ENCODE assay signal across 9 cellular contexts in the genomic region with DNA sequence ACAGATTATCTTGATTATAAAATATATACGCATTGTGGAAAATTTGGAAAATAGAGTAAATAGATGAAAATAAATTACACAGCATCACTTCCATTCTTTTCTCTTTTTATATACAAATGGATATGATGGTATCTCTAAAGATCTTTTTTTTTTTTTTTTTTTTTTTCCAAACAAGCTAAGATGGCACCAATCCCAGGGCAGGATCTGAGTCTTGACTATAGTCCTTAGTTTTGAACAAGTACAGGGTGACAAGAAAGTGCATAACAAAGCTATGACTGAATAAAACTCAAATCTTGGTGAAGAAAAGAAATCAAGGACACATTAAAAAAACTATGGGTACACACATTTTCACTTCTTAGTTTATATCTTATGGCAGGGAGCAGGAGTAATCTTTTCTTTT. TPM values are rescaled to one million over a fixed set of nuclear protein-coding genes. Genes with fewer than 3 reads are reported as not detected.
DNase-seq lines count a peak whose midpoint lies in the region; ATAC-seq and TF ChIP-seq lines count a peak whose summit lies in the region.
"Had no signal": no experiment of that assay in that cellular context is flagged by ENCODE, and none has a peak within 500 bp of the region (broad histone marks: within the 10 kb centered on the region; RNA-seq: fewer than 3 reads in every experiment).

No MANE protein-coding gene starts in this region.

- DNase-seq in HFFc6 (no peak), endothelial cell (ENCODE audit: low spot score) (no peak), SW 1271 (lab: John Stamatoyannopoulos, UW) (no peak), EL (no peak), NCI-H2107 treated with DMSO at 0.1 percent for 48 hours (lab: John Stamatoyannopoulos, UW; ENCODE audit: unreplicated experiment) (no peak)
- DNase-seq: left colon, NCI-H2081 treated with DMSO at 0.1 percent for 48 hours had no signal

- peak overlapping the region; percentile 78 for H3K27ac Mint-ChIP-seq in HFFc6
- H3K27ac Mint-ChIP-seq in endothelial cell (ENCODE audit: unreplicated experiment), result peak overlapping the region; percentile 82

- H3K36me3 ChIP-seq in skeletal muscle tissue (ENCODE audit: control insufficient read depth in 3 of 3, insufficient read depth in 3 of 3, low read length in 3 of 3), result no peaks in the 10 kb centered on the region

- peaks cover 4% of the 10 kb centered on the region; the same call in 1 of the 2 replicates for H3K27me3 Mint-ChIP-seq in HFFc6 (ENCODE audit: insufficient read depth)
- H3K27me3 Mint-ChIP-seq in endothelial cell (ENCODE audit: unreplicated experiment), result peaks cover 6% of the 10 kb centered on the region

- no peak overlapping the region for H3K9ac ChIP-seq in skeletal muscle tissue (ENCODE audit: low read depth in 1 of 3, low read length in 3 of 3)

- ATAC-seq in SK-N-SH treated with all-trans-retinoic acid at 6 μM for 48 hours, result peak; percentile 30

- no peak overlapping the region for H3K4me3 ChIP-seq in skeletal muscle tissue (ENCODE audit: low read length in 3 of 3)

- no peak for TF ChIP-seq CTCF in HFFc6 (IDR thresholded peaks at IDR 0.05)
- TF ChIP-seq CTCF in endothelial cell (IDR thresholded peaks at IDR 0.05; ENCODE audit: unreplicated experiment), result no peak

- peaks cover 78% of the 10 kb centered on the region for H3K4me1 Mint-ChIP-seq in HFFc6 (ENCODE audit: low read depth)
- H3K4me1 Mint-ChIP-seq in endothelial cell (ENCODE audit: unreplicated experiment), result peaks cover 16% of the 10 kb centered on the region

- H3K27ac ChIP-seq in skeletal muscle tissue (ENCODE audit: low read depth, low read length), result peak overlapping the region; percentile 9

- no peaks in the 10 kb centered on the region for H3K9me3 ChIP-seq in skeletal muscle tissue (ENCODE audit: control insufficient read depth in 3 of 3, low read length in 3 of 3)

- H3K9me3 Mint-ChIP-seq in HFFc6 (no peaks in the 10 kb centered on the region), endothelial cell (ENCODE audit: unreplicated experiment) (no peaks in the 10 kb centered on the region)

- no peaks in the 10 kb centered on the region for H3K27me3 ChIP-seq in skeletal muscle tissue (ENCODE audit: control insufficient read depth in 3 of 3, insufficient read depth in 3 of 3, low read length in 3 of 3)

- peaks cover 20% of the 10 kb centered on the region for H3K36me3 Mint-ChIP-seq in HFFc6 (ENCODE audit: low read depth)
- H3K36me3 Mint-ChIP-seq in endothelial cell (ENCODE audit: low read depth, unreplicated experiment), result peaks cover 7% of the 10 kb centered on the region

- H3K4me1 ChIP-seq in skeletal muscle tissue (ENCODE audit: control insufficient read depth in 3 of 3, insufficient read depth in 3 of 3, low read length in 3 of 3), result peaks cover 2 to 24% (median 6%) of the 10 kb centered on the region in 3 donors

- H3K4me3 Mint-ChIP-seq in HFFc6, result peak overlapping the region; percentile 70
- no peak overlapping the region for H3K4me3 Mint-ChIP-seq in endothelial cell (ENCODE audit: unreplicated experiment)

TF ChIP-seq in SK-N-SH treated with all-trans-retinoic acid at 6 μM for 48 hours, 23 proteins besides CTCF, POLR2A, EP300 and RAD21:
- TF ChIP-seq ZFP3 (CRISPR knock-in tag; IDR thresholded peaks at IDR 0.05) (no peak), SNAI2 (CRISPR knock-in tag; IDR thresholded peaks at IDR 0.05) (no peak), OSR1 (CRISPR knock-in tag; IDR thresholded peaks at IDR 0.05) (no peak), TOX (CRISPR knock-in tag; IDR thresholded peaks at IDR 0.05; ENCODE audit: borderline replicate concordance) (no peak), ZC3H10 (CRISPR knock-in tag; IDR thresholded peaks at IDR 0.05) (no peak), TCF4 (CRISPR knock-in tag; IDR thresholded peaks at IDR 0.05; ENCODE audit: borderline replicate concordance) (no peak), PPARA (CRISPR knock-in tag; IDR thresholded peaks at IDR 0.05; ENCODE audit: borderline replicate concordance) (no peak), ZNF8 (CRISPR knock-in tag; IDR thresholded peaks at IDR 0.05) (no peak)
- TF ChIP-seq, protein P1, sequence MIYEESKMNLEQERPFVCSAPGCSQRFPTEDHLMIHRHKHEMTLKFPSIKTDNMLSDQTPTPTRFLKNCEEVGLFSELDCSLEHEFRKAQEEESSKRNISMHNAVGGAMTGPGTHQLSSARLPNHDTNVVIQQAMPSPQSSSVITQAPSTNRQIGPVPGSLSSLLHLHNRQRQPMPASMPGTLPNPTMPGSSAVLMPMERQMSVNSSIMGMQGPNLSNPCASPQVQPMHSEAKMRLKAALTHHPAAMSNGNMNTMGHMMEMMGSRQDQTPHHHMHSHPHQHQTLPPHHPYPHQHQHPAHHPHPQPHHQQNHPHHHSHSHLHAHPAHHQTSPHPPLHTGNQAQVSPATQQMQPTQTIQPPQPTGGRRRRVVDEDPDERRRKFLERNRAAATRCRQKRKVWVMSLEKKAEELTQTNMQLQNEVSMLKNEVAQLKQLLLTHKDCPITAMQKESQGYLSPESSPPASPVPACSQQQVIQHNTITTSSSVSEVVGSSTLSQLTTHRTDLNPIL (CRISPR knock-in tag; IDR thresholded peaks at IDR 0.05; ENCODE audit: low read depth), result no peak

RNA-seq across cellular contexts. Expression of a gene that starts 42.6 kb away (rescaled TPM):
- total RNA-seq in HFFc6 (2021; fragmentation: NEBNext Ultra II Directional; extraction: Animal tissue kit (Norgen Biotek cat#: 25700)), result 10 to 100 TPM; 13.2 to 19.8 (median 17.7) TPM
- total RNA-seq in endothelial cell (ENCODE audit: unreplicated experiment) (20.2 TPM), skeletal muscle tissue (19.8 TPM)
